ENCODE assay signal across 21 cellular contexts in genomic region chr2:19122220-19122619, GRCh38.
"Had no signal": no experiment of that assay in that cellular context is flagged by ENCODE, and none has a peak within 500 bp of the region (broad histone marks: within the 10 kb centered on the region; RNA-seq: fewer than 3 reads in every experiment).

No MANE protein-coding gene starts in this region.

- ATAC-seq: effector memory CD8-positive, alpha-beta T cell; gastrocnemius medialis; psoas muscle; right lobe of liver; stimulated activated effector memory CD8-positive, alpha-beta T cell treated with anti-CD3 and anti-CD28 coated beads, Interleukin-12 subunit alpha, Interleukin-12 subunit beta, amount 100 ng/mL, for 72 hours; stimulated activated naive CD8-positive, alpha-beta T cell treated with anti-CD3 and anti-CD28 coated beads, Interleukin-15, Interleukin-2, amounts not matched to agents 100 U/mL and 50 U/mL, for 24 hours had no signal

- H3K4me3 Mint-ChIP-seq: dendritic cell treated with granulocyte-macrophage colony-stimulating factor and Interleukin-4, amounts not matched to agents 40 ng/mL and 50 ng/mL, for 4 days; effector memory CD8-positive, alpha-beta T cell; naive B cell; nephron; stimulated activated effector memory CD8-positive, alpha-beta T cell treated with anti-CD3 and anti-CD28 coated beads, Interleukin-12 subunit alpha, Interleukin-12 subunit beta, amount 100 ng/mL, for 72 hours had no signal

- H3K27ac ChIP-seq: epithelial cell of prostate, esophagus muscularis mucosa, gastrocnemius medialis, psoas muscle, right lobe of liver had no signal

- FAIRE-seq: colon had no signal

- H3K36me3 Mint-ChIP-seq: stimulated activated effector memory CD8-positive, alpha-beta T cell treated with anti-CD3 and anti-CD28 coated beads, Interleukin-12 subunit alpha, Interleukin-12 subunit beta, amount 100 ng/mL, for 72 hours had no signal

- H3K4me3 ChIP-seq: esophagus muscularis mucosa, gastrocnemius medialis, lung, psoas muscle, right lobe of liver, testis, tibial nerve had no signal

- H3K9me3 ChIP-seq: esophagus muscularis mucosa, gastrocnemius medialis, psoas muscle, right lobe of liver, testis, tibial nerve had no signal

- H3K4me1 ChIP-seq: gastrocnemius medialis, psoas muscle, right lobe of liver had no signal

- H3K27ac Mint-ChIP-seq: dendritic cell treated with granulocyte-macrophage colony-stimulating factor and Interleukin-4, amounts not matched to agents 40 ng/mL and 50 ng/mL, for 4 days; effector memory CD8-positive, alpha-beta T cell; naive B cell; nephron; stimulated activated effector memory CD8-positive, alpha-beta T cell treated with anti-CD3 and anti-CD28 coated beads, Interleukin-12 subunit alpha, Interleukin-12 subunit beta, amount 100 ng/mL, for 72 hours had no signal

- H3K27me3 ChIP-seq: esophagus muscularis mucosa, gastrocnemius medialis, right lobe of liver, testis, tibial nerve had no signal

- H3K36me3 ChIP-seq: esophagus muscularis mucosa, gastrocnemius medialis, right lobe of liver, tibial nerve had no signal

- DNase-seq: effector memory CD8-positive, alpha-beta T cell; gastrocnemius medialis; islet precursor cell; left ventricle myocardium superior; mesendoderm; naive B cell; psoas muscle; retina; right lobe of liver; stimulated activated CD4-positive, alpha-beta T cell treated with anti-CD3 and anti-CD28 coated beads, Interleukin-4, amount 100 ng/mL, for 1 hour; stimulated activated CD8-positive, alpha-beta memory T cell treated with anti-CD3 and anti-CD28 coated beads, Interleukin-4, amount 100 ng/mL, for 48 hours; stimulated activated naive CD8-positive, alpha-beta T cell treated with anti-CD3 and anti-CD28 coated beads, Interleukin-15, Interleukin-2, amounts not matched to agents 100 U/mL and 50 U/mL, for 24 hours; testis had no signal

- H3K27me3 Mint-ChIP-seq: dendritic cell treated with granulocyte-macrophage colony-stimulating factor and Interleukin-4, amounts not matched to agents 40 ng/mL and 50 ng/mL, for 4 days; effector memory CD8-positive, alpha-beta T cell; naive B cell had no signal

- H3K4me1 Mint-ChIP-seq: naive B cell; stimulated activated effector memory CD8-positive, alpha-beta T cell treated with anti-CD3 and anti-CD28 coated beads, Interleukin-12 subunit alpha, Interleukin-12 subunit beta, amount 100 ng/mL, for 72 hours had no signal
